1 cellular context compared by ENCODE assay signal in the genomic region with DNA sequence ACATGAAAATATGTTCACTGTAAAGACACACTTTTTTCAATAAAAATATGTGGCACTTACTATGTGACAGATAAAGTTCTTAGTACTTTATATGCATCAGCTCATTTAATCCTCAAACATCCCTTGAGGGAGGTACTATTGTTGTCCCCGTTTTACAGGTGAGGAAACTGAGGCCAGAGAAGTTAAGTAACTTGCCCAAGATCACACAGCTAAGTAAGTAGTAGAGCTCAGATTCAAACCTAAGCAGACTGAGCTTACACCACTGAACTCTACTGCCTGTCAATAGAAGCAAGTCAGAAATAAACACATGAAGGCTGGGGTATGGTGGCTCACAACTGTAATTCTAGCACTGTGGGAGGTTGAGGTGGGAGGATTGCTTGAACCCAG.
TF ChIP-seq lines count a peak whose summit lies in the region.

No MANE protein-coding gene starts in this region.

TF ChIP-seq in GM23338, 12 proteins besides CTCF, POLR2A, EP300 and RAD21:
- TF ChIP-seq, protein P1, sequence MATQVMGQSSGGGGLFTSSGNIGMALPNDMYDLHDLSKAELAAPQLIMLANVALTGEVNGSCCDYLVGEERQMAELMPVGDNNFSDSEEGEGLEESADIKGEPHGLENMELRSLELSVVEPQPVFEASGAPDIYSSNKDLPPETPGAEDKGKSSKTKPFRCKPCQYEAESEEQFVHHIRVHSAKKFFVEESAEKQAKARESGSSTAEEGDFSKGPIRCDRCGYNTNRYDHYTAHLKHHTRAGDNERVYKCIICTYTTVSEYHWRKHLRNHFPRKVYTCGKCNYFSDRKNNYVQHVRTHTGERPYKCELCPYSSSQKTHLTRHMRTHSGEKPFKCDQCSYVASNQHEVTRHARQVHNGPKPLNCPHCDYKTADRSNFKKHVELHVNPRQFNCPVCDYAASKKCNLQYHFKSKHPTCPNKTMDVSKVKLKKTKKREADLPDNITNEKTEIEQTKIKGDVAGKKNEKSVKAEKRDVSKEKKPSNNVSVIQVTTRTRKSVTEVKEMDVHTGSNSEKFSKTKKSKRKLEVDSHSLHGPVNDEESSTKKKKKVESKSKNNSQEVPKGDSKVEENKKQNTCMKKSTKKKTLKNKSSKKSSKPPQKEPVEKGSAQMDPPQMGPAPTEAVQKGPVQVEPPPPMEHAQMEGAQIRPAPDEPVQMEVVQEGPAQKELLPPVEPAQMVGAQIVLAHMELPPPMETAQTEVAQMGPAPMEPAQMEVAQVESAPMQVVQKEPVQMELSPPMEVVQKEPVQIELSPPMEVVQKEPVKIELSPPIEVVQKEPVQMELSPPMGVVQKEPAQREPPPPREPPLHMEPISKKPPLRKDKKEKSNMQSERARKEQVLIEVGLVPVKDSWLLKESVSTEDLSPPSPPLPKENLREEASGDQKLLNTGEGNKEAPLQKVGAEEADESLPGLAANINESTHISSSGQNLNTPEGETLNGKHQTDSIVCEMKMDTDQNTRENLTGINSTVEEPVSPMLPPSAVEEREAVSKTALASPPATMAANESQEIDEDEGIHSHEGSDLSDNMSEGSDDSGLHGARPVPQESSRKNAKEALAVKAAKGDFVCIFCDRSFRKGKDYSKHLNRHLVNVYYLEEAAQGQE (IDR thresholded peaks at IDR 0.05; ENCODE audit: unreplicated experiment), result no peak
